In the genomic region with DNA sequence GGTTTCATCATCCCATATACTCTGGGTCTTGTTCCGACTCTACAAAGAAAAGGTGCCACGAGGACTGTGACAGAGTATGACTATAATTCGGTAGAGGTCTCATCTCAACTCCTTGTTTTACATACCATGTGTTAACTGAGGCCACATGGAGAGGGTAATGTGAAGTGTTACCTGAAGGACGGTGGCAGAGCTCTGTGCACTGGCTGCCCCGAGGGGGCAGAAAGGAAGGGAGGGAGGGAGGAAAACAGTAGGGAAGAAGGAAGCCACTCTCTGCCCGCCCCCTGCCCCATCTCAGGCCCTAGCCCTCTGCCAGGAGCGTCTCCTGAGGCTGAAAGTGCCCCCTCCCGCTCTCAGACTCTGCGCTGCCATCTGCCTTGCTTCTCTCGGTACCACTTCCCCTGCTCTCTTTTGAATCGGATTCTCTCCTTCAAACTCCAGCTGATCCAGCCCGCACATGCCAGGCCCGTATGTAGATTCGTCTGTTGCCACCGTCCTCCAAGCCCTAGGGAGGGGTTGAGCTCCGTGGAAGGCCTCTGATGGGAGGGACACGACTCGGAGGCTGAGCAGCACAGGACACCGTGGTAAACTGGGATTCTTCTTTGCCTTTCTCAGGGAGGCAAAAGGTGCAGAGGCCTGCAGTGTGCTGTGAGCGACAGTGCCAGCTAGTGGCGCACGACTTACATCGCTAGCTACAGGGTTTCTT, we compare ENCODE assay signal across 8 cellular contexts.
DNase-seq lines count a peak whose midpoint lies in the region; ATAC-seq and TF ChIP-seq lines count a peak whose summit lies in the region.

No MANE protein-coding gene starts in this region.

- no peak overlapping the region for H3K27ac ChIP-seq in CD8-positive, alpha-beta memory T cell (ENCODE audit: low read depth, low read length)

- peaks cover 0 to 6% (median 4%) of the 10 kb centered on the region in 3 donors for H3K36me3 Mint-ChIP-seq in CD8-positive, alpha-beta memory T cell
- peaks cover 1% of the 10 kb centered on the region for H3K36me3 Mint-ChIP-seq in activated T-cell treated with anti-CD3 and anti-CD28 coated beads, Interleukin-2, amount 50 U/mL, for 4 hours (ENCODE audit: insufficient read depth)
- no peaks in the 10 kb centered on the region for H3K36me3 Mint-ChIP-seq in nephron (ENCODE audit: low read depth)
- H3K36me3 Mint-ChIP-seq in stimulated activated memory B cell treated with anti-CD40 and anti-IgM and Interleukin-4, amounts not matched to agents 10 μg/mL and 1 μg/mL and 100 μg/mL, for 72 hours: peaks cover 10% of the 10 kb centered on the region

- H3K27me3 ChIP-seq in CD8-positive, alpha-beta memory T cell (ENCODE audit: insufficient read depth, low read length, poor library complexity, severe bottlenecking): no peaks in the 10 kb centered on the region
- H3K27me3 ChIP-seq in NT2/D1 (ENCODE audit: insufficient read depth, insufficient read length): no peaks in the 10 kb centered on the region

- peak; percentile 97 to 98 for ATAC-seq in activated T-cell treated with anti-CD3 and anti-CD28 coated beads, Interleukin-2, amount 50 U/mL, for 4 hours
- ATAC-seq in stimulated activated memory B cell treated with anti-CD40 and anti-IgM and Interleukin-4, amounts not matched to agents 10 μg/mL and 1 μg/mL and 100 μg/mL, for 72 hours: peak; percentile 88

- peaks cover 0 to 13% (median 7%) of the 10 kb centered on the region in 5 donors for H3K9me3 Mint-ChIP-seq in CD8-positive, alpha-beta memory T cell
- H3K9me3 Mint-ChIP-seq in activated T-cell treated with anti-CD3 and anti-CD28 coated beads, Interleukin-2, amount 50 U/mL, for 4 hours: peaks cover 16% of the 10 kb centered on the region
- H3K9me3 Mint-ChIP-seq in nephron: peaks cover 12% of the 10 kb centered on the region
- peaks cover 13% of the 10 kb centered on the region for H3K9me3 Mint-ChIP-seq in stimulated activated memory B cell treated with anti-CD40 and anti-IgM and Interleukin-4, amounts not matched to agents 10 μg/mL and 1 μg/mL and 100 μg/mL, for 72 hours

- CTCF ChIA-PET in CD8-positive, alpha-beta memory T cell (lab: Charles Lee): interaction anchor here (0.6 to 3.0 kb wide), 28 partner anchors 8 to 425 kb away, joined by 3 to 24 read pairs (median 4); no protein-coding TSS in a partner anchor

- H3K27me3 Mint-ChIP-seq in CD8-positive, alpha-beta memory T cell: peaks cover 5 to 9% of the 10 kb centered on the region in 2 donors
- H3K27me3 Mint-ChIP-seq in activated T-cell treated with anti-CD3 and anti-CD28 coated beads, Interleukin-2, amount 50 U/mL, for 4 hours (ENCODE audit: low read depth): peaks cover 9% of the 10 kb centered on the region
- H3K27me3 Mint-ChIP-seq in nephron (ENCODE audit: low read depth): peaks cover 11% of the 10 kb centered on the region
- peaks cover 36% of the 10 kb centered on the region for H3K27me3 Mint-ChIP-seq in stimulated activated memory B cell treated with anti-CD40 and anti-IgM and Interleukin-4, amounts not matched to agents 10 μg/mL and 1 μg/mL and 100 μg/mL, for 72 hours

- DNase-seq in CD8-positive, alpha-beta memory T cell: peak; percentile 25 to 77 (median 51)
- DNase-seq in HFF-Myc (ENCODE audit: extremely low read depth, low read depth): peak; percentile 70
- DNase-seq in NT2/D1 (ENCODE audit: low read depth, low spot score): peak; percentile 66
- peak; percentile 61 for DNase-seq in activated T-cell treated with anti-CD3 and anti-CD28 coated beads, Interleukin-2, amount 50 U/mL, for 4 hours
- peak; percentile 82 for DNase-seq in fibroblast of peridontal ligament (ENCODE audit: extremely low read depth)
- no peak for DNase-seq in GF-D8 (lab: John Stamatoyannopoulos, UW)

- H3K9ac ChIP-seq in NT2/D1 (ENCODE audit: insufficient read length, low read depth): peak overlapping the region; percentile 61

- TF ChIP-seq CTCF in HFF-Myc (IDR thresholded peaks at IDR 0.05; ENCODE audit: low read depth, low read length, missing control alignments) (peak; percentile 87), nephron (IDR thresholded peaks at IDR 0.05; ENCODE audit: unreplicated experiment in 3 of 3) (peak; percentile 71 to 80 (median 76))

- H3K4me3 Mint-ChIP-seq in CD8-positive, alpha-beta memory T cell: peak overlapping the region; percentile 76 to 93 (median 85)
- peak overlapping the region; percentile 85 for H3K4me3 Mint-ChIP-seq in activated T-cell treated with anti-CD3 and anti-CD28 coated beads, Interleukin-2, amount 50 U/mL, for 4 hours
- peak overlapping the region; percentile 75 to 83 (median 78) for H3K4me3 Mint-ChIP-seq in nephron
- H3K4me3 Mint-ChIP-seq in stimulated activated memory B cell treated with anti-CD40 and anti-IgM and Interleukin-4, amounts not matched to agents 10 μg/mL and 1 μg/mL and 100 μg/mL, for 72 hours: peak overlapping the region; percentile 69

- H3K4me1 Mint-ChIP-seq in CD8-positive, alpha-beta memory T cell: peaks cover 3 to 7% (median 7%) of the 10 kb centered on the region in 3 donors
- H3K4me1 Mint-ChIP-seq in activated T-cell treated with anti-CD3 and anti-CD28 coated beads, Interleukin-2, amount 50 U/mL, for 4 hours (ENCODE audit: low read depth): peaks cover 3% of the 10 kb centered on the region
- peaks cover 10% of the 10 kb centered on the region for H3K4me1 Mint-ChIP-seq in nephron
- H3K4me1 Mint-ChIP-seq in stimulated activated memory B cell treated with anti-CD40 and anti-IgM and Interleukin-4, amounts not matched to agents 10 μg/mL and 1 μg/mL and 100 μg/mL, for 72 hours: peaks cover 16% of the 10 kb centered on the region

- no peaks in the 10 kb centered on the region for H3K36me3 ChIP-seq in CD8-positive, alpha-beta memory T cell (ENCODE audit: insufficient read depth, low read length)
- H3K36me3 ChIP-seq in NT2/D1 (ENCODE audit: insufficient read depth, insufficient read length, low read length): no peaks in the 10 kb centered on the region

- H3K4me1 ChIP-seq in CD8-positive, alpha-beta memory T cell (ENCODE audit: insufficient read depth, low read length): no peaks in the 10 kb centered on the region
- no peaks in the 10 kb centered on the region for H3K4me1 ChIP-seq in NT2/D1 (ENCODE audit: insufficient read depth, insufficient read length)

- H3K4me3 ChIP-seq in CD8-positive, alpha-beta memory T cell (ENCODE audit: low read length): peak overlapping the region; percentile 62
- H3K4me3 ChIP-seq in HFF-Myc (replicated peaks; ENCODE audit: low read depth, low read length): peak overlapping the region; percentile 27; the same call in 1 of the 2 replicates
- H3K4me3 ChIP-seq in NT2/D1 (ENCODE audit: insufficient read length, low read depth): peak overlapping the region; percentile 34

- H3K9me3 ChIP-seq in CD8-positive, alpha-beta memory T cell (ENCODE audit: low read length): peaks cover 4% of the 10 kb centered on the region
- H3K9me3 ChIP-seq in NT2/D1 (ENCODE audit: insufficient read depth, low read length): peaks cover 12% of the 10 kb centered on the region; the same call in 1 of the 2 replicates

- peak overlapping the region in 1 of 8 donors; percentile 73 for H3K27ac Mint-ChIP-seq in CD8-positive, alpha-beta memory T cell
- peak overlapping the region in 2 of 3 experiments; percentile 41 to 45 for H3K27ac Mint-ChIP-seq in nephron
- peak overlapping the region; percentile 51 for H3K27ac Mint-ChIP-seq in stimulated activated memory B cell treated with anti-CD40 and anti-IgM and Interleukin-4, amounts not matched to agents 10 μg/mL and 1 μg/mL and 100 μg/mL, for 72 hours

- POLR2A ChIA-PET in CD8-positive, alpha-beta memory T cell (lab: Charles Lee): interaction anchor here (0.6 kb wide), 1 partner anchor 73 kb away, joined by 3 read pairs; no protein-coding TSS in a partner anchor
